ENCODE assay signal across 8 cellular contexts in the genomic region with DNA sequence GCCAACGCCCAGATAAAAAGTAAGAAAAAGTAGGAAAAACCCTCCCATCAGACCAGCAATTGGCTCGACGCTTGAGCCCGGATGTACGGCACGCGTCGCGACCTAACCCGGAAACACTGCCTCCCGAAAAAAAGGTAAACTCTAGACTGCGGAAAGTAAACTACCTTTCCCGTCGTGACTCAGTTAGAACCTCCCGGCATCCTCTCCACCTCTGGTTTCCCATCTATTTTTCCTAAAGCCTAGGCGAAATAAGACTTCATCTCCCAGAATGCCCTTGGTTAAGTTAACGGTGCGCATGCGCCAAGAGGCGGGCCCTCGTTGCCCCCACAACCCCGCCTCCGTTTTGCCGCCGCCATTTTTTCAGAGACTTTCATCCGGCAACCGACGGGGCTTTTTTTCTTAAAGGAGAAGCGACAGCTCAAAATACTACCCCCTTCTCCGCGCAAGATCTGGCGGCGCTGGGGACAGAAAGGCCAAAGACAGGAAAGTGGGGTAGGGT. TPM values are rescaled to one million over a fixed set of nuclear protein-coding genes. Genes with fewer than 3 reads are reported as not detected.
DNase-seq lines count a peak whose midpoint lies in the region; ATAC-seq, FAIRE-seq and TF ChIP-seq lines count a peak whose summit lies in the region.

No MANE protein-coding gene starts in this region.

- FAIRE-seq in frontal cortex (lab: Jason Lieb, UNC): no peak

- DNase-seq in GM13976 (ENCODE audit: low spot score) (peak; percentile 65), NAMALWA (ENCODE audit: low spot score) (peak; percentile 96), SK-MEL-5 (ENCODE audit: low read depth, low spot score) (peak; percentile 96), frontal cortex (ENCODE audit: low spot score in 2 of 2) (peak; percentile 56 to 58), neural progenitor cell (ENCODE audit: low spot score) (peak; percentile 98)
- DNase-seq in activated naive CD4-positive, alpha-beta T cell treated with anti-CD3 and anti-CD28 coated beads, Interleukin-2, amount 50 U/mL, for 16 hours: peak; percentile 91

- H3K9me3 ChIP-seq in neural progenitor cell (ENCODE audit: low read depth): no peaks in the 10 kb centered on the region
- H3K9me3 ChIP-seq in stomach smooth muscle (ENCODE audit: control insufficient read depth in 2 of 2, low read length in 2 of 2): no peaks in the 10 kb centered on the region

- peaks cover 36% of the 10 kb centered on the region for H4K20me1 ChIP-seq in neural progenitor cell (ENCODE audit: low read depth)

- H3K4me2 ChIP-seq in neural progenitor cell: peak overlapping the region; percentile 79

- peaks cover 24% of the 10 kb centered on the region for H3F3A ChIP-seq in neural progenitor cell (ENCODE audit: low read depth)

- H3K4me3 Mint-ChIP-seq in neural progenitor cell: peak overlapping the region; percentile 93

- H3K27ac Mint-ChIP-seq in neural progenitor cell: peak overlapping the region; percentile 100

- peaks cover 3% of the 10 kb centered on the region for H3K36me3 Mint-ChIP-seq in neural progenitor cell

- H3K27ac ChIP-seq in neural progenitor cell (peak overlapping the region; percentile 99), stomach smooth muscle (ENCODE audit: low read length) (peak overlapping the region; percentile 99)

- peaks cover 57% of the 10 kb centered on the region for H3K79me2 ChIP-seq in neural progenitor cell (ENCODE audit: low read depth)

- no peak for TF ChIP-seq CTCF in GM13976 (IDR thresholded peaks at IDR 0.05; ENCODE audit: borderline replicate concordance, control extremely low read depth, extremely low read depth, insufficient read depth, missing control alignments)
- no peak for TF ChIP-seq CTCF in neural progenitor cell (IDR thresholded peaks at IDR 0.05)

- H3K4me1 Mint-ChIP-seq in neural progenitor cell: peaks cover 24% of the 10 kb centered on the region

- peak overlapping the region; percentile 90 for H2AFZ ChIP-seq in neural progenitor cell (replicated peaks)

- peak overlapping the region; percentile 98 for H3K4me3 ChIP-seq in neural progenitor cell
- H3K4me3 ChIP-seq in stomach smooth muscle (ENCODE audit: low read length in 2 of 2): peak overlapping the region; percentile 96 to 97

- H3K9ac ChIP-seq in neural progenitor cell (peak overlapping the region; percentile 100), stomach smooth muscle (ENCODE audit: low read length in 2 of 2) (peak overlapping the region; percentile 99 to 100)

- H3K9me3 Mint-ChIP-seq in neural progenitor cell: no peaks in the 10 kb centered on the region

- ATAC-seq in HG02973 (IDR thresholded peaks at IDR 0.05; ENCODE audit: unreplicated experiment): no peak

- H3K27me3 ChIP-seq in neural progenitor cell (no peaks in the 10 kb centered on the region), stomach smooth muscle (ENCODE audit: control insufficient read depth in 1 of 2, insufficient read depth in 2 of 2, low read length in 2 of 2) (no peaks in the 10 kb centered on the region)

- in situ Hi-C loops in GM13976 (cut with MboI; ENCODE audit: low sequenced_read_pairs, unreplicated experiment): no loop called here
- in situ Hi-C loops in SK-MEL-5 (cut with HindIII; ENCODE audit: low pct_unique_long_range_greater_than_20kb, low sequenced_read_pairs): no loop called here

- peaks cover 6% of the 10 kb centered on the region for H3K27me3 Mint-ChIP-seq in neural progenitor cell (ENCODE audit: insufficient read depth, low read depth)

- peaks cover 34% of the 10 kb centered on the region for H3K4me1 ChIP-seq in neural progenitor cell
- peaks cover 16% of the 10 kb centered on the region for H3K4me1 ChIP-seq in stomach smooth muscle (ENCODE audit: control insufficient read depth, insufficient read depth, low read length)

- H3K36me3 ChIP-seq in neural progenitor cell (no peaks in the 10 kb centered on the region), stomach smooth muscle (ENCODE audit: control insufficient read depth in 2 of 2, insufficient read depth in 2 of 2, low read length in 2 of 2) (peaks cover 0 to 2% of the 10 kb centered on the region in 2 donors)

RNA-seq across cellular contexts. Expression of a gene that starts 0.7 kb away (rescaled TPM):
- 57.8 and 58.7 TPM in 2 replicates for total RNA-seq in SK-MEL-5 (2014; rRNA removed; shearing (Covaris generic))
- polyA plus RNA-seq in SK-MEL-5 (2015; cell fraction: cytosol; rRNA removed): 40.8 and 49.0 TPM in 2 replicates
- 53.9 and 65.6 TPM in 2 replicates for polyA plus RNA-seq in SK-MEL-5 (2015; cell fraction: nucleus; rRNA removed)
- total RNA-seq in frontal cortex (47.3 TPM), neural progenitor cell (ENCODE audit: low replicate concordance) (37.7 and 52.0 TPM in 2 replicates)

RNA-seq across cellular contexts. Expression of a gene that starts 2.5 kb away (rescaled TPM):
- total RNA-seq in SK-MEL-5 (2014; rRNA removed; shearing (Covaris generic)): 10.3 and 11.4 TPM in 2 replicates
- polyA plus RNA-seq in SK-MEL-5 (2015; cell fraction: cytosol; rRNA removed): 23.6 and 26.3 TPM in 2 replicates
- polyA plus RNA-seq in SK-MEL-5 (2015; cell fraction: nucleus; rRNA removed): 24.3 and 32.9 TPM in 2 replicates
- total RNA-seq in frontal cortex (2.4 TPM), neural progenitor cell (ENCODE audit: low replicate concordance) (3.1 and 5.0 TPM in 2 replicates)

RNA-seq across cellular contexts. Expression of a gene that starts 44.3 kb away (rescaled TPM):
- 1.2 and 2.1 TPM in 2 replicates for total RNA-seq in SK-MEL-5 (2014; rRNA removed; shearing (Covaris generic))
- 0.33 and 0.60 TPM in 2 replicates for polyA plus RNA-seq in SK-MEL-5 (2015; cell fraction: cytosol; rRNA removed)
- 7.6 and 8.6 TPM in 2 replicates for polyA plus RNA-seq in SK-MEL-5 (2015; cell fraction: nucleus; rRNA removed)
- total RNA-seq in frontal cortex (1.2 TPM), neural progenitor cell (ENCODE audit: low replicate concordance) (1.6 and 4.2 TPM in 2 replicates)
